In the genomic region with DNA sequence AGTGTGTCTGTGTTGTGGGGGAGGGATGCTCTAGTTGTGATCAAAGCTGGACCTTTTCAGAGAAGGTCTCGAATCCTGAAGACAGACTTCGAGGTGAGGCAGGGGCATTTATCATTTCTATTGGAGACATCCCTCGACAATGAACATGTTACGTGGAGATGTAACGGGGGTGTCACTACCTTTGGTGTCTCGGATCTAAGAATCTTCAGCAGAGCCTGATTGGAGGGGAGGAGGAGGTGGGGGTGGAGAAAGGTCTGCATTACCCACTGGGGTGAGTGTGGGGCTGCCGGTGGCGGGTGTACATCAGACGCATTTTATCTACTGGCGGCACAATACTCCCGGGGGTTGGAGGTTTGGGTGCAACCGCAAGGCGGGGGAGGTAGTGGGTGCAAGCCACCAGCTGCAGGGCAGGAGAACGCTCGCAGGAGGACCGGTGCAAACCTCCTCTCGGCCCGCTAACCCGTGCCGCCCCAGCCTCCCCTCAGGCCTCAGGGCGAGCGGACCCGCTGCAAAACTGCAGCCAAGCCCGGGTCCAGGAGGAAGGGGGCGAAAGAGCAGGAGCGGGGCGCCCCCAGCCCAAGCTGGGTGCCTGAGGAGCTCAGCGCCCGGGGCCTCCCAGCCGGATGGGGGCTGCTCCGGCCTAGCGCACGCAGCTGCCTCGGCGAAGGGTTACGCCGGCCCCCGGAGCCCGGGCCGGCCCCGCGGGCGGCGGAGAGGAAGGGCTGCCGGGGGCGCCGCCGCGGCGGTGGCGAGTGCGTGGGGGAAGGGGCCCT, we compare ENCODE assay signal across 8 cellular contexts. TPM values are rescaled to one million over a fixed set of nuclear protein-coding genes. Genes with fewer than 3 reads are reported as not detected.
DNase-seq lines count a peak whose midpoint lies in the region; ATAC-seq lines count a peak whose summit lies in the region.

No MANE protein-coding gene starts in this region.

- H3K56ac ChIP-seq in mesendoderm (ENCODE audit: low read length): peak overlapping the region; percentile 96

- no peak overlapping the region for H2AK5ac ChIP-seq in mesendoderm (ENCODE audit: low read length)

- 1% methylated on average over 52 of the region's 52 CpGs for WGBS in ectodermal cell, 2 experiments
- WGBS in mesendoderm (ENCODE audit: extremely low coverage, insufficient coverage, low lambda C conversion rate): no CpG with 5 or more reads among the region's 52 CpGs

- H3K27ac ChIP-seq in ectodermal cell (ENCODE audit: insufficient read depth, low read depth, low read length, poor library complexity, severe bottlenecking) (peak overlapping the region; percentile 78), mesendoderm (ENCODE audit: low read depth, low read length) (peak overlapping the region; percentile 99)

- H3K4me3 ChIP-seq in ectodermal cell (ENCODE audit: insufficient read depth, low read depth, low read length) (peak overlapping the region; percentile 97), mesendoderm (ENCODE audit: low read length) (peak overlapping the region; percentile 86)

- DNase-seq in NCI-H1092 treated with DMSO at 0.1 percent for 48 hours (lab: John Stamatoyannopoulos, UW): peak; percentile 46
- no peak for DNase-seq in NCI-H1092 (lab: John Stamatoyannopoulos, UW)
- DNase-seq in NCI-H2227 (lab: John Stamatoyannopoulos, UW; ENCODE audit: unreplicated experiment): peak; percentile 67
- peak; percentile 55 to 65 for DNase-seq in activated CD4-positive, alpha-beta T cell treated with anti-CD3 and anti-CD28 coated beads, Interleukin-2, amount 50 U/mL, for 48 hours
- peak; percentile 61 for DNase-seq in mesendoderm
- DNase-seq in stimulated activated CD8-positive, alpha-beta memory T cell treated with anti-CD3 and anti-CD28 coated beads, Interleukin-12 subunit alpha, Interleukin-12 subunit beta, amount 100 ng/mL, for 4 hours (ENCODE audit: low read depth): peak; percentile 72

- peak overlapping the region; percentile 70 for H3K4me2 ChIP-seq in mesendoderm (ENCODE audit: low read length)

- no peak overlapping the region for H2BK15ac ChIP-seq in mesendoderm (replicated peaks; ENCODE audit: low read depth)

- peak overlapping the region; percentile 95 for H3K9ac ChIP-seq in mesendoderm (ENCODE audit: low read length)

- H3K36me3 ChIP-seq in ectodermal cell (ENCODE audit: control insufficient read depth, insufficient read depth, low read length): no peaks in the 10 kb centered on the region
- H3K36me3 ChIP-seq in mesendoderm (ENCODE audit: control insufficient read depth, insufficient read depth, low read length): no peaks in the 10 kb centered on the region

- ATAC-seq in HG02852 (IDR thresholded peaks at IDR 0.05; ENCODE audit: unreplicated experiment): peak; percentile 29

- no peak overlapping the region for H4K5ac ChIP-seq in mesendoderm (ENCODE audit: low read length)

- H3K23ac ChIP-seq in mesendoderm (ENCODE audit: low read length): peak overlapping the region; percentile 52

- H3K9me3 ChIP-seq in ectodermal cell (ENCODE audit: control insufficient read depth, low read length): no peaks in the 10 kb centered on the region

- H3K4ac ChIP-seq in mesendoderm (ENCODE audit: low read depth, low read length): peak overlapping the region; percentile 22

- peaks cover 13% of the 10 kb centered on the region for H3K4me1 ChIP-seq in ectodermal cell (ENCODE audit: control insufficient read depth, insufficient read depth, low read length)
- no peaks in the 10 kb centered on the region for H3K4me1 ChIP-seq in mesendoderm (ENCODE audit: control insufficient read depth, low read depth, low read length)

- peaks cover 26% of the 10 kb centered on the region for H3K79me2 ChIP-seq in mesendoderm (ENCODE audit: control insufficient read depth, insufficient read depth, low read length)

- peak overlapping the region; percentile 55 for H2BK120ac ChIP-seq in mesendoderm (ENCODE audit: low read depth, low read length)

- H3K79me1 ChIP-seq in mesendoderm (ENCODE audit: low read length): peaks cover 14% of the 10 kb centered on the region

- no peaks in the 10 kb centered on the region for H3K27me3 ChIP-seq in ectodermal cell (ENCODE audit: control insufficient read depth, insufficient read depth, low read length, poor library complexity, severe bottlenecking)
- H3K27me3 ChIP-seq in mesendoderm (ENCODE audit: insufficient read depth, low read length, poor library complexity): no peaks in the 10 kb centered on the region

- peak overlapping the region; percentile 57 for H4K8ac ChIP-seq in mesendoderm (ENCODE audit: low read depth, low read length)

- H2BK5ac ChIP-seq in mesendoderm (ENCODE audit: low read length): peak overlapping the region; percentile 39

- H3K18ac ChIP-seq in mesendoderm (ENCODE audit: low read length): peak overlapping the region; percentile 96

RNA-seq across cellular contexts. Expression of gene ZNF652, which starts 0.7 kb away (rescaled TPM):
- polyA plus RNA-seq in ectodermal cell (2013, experiment 1 of 4): 25.5 TPM
- 28.8 TPM for polyA plus RNA-seq in ectodermal cell (2013, experiment 2 of 4)
- 17.6 TPM for polyA plus RNA-seq in ectodermal cell (2013, experiment 3 of 4)
- polyA plus RNA-seq in ectodermal cell (2013, experiment 4 of 4): 20.9 TPM
- polyA plus RNA-seq in mesendoderm (2013, experiment 1 of 2): 13.3 TPM
- 12.8 TPM for polyA plus RNA-seq in mesendoderm (2013, experiment 2 of 2)

RNA-seq across cellular contexts. Expression of gene PHB1, which starts 53.4 kb away (rescaled TPM):
- 199 TPM for polyA plus RNA-seq in ectodermal cell (2013, experiment 1 of 4)
- polyA plus RNA-seq in ectodermal cell (2013, experiment 2 of 4): 190 TPM
- polyA plus RNA-seq in ectodermal cell (2013, experiment 3 of 4): 111 TPM
- 127 TPM for polyA plus RNA-seq in ectodermal cell (2013, experiment 4 of 4)
- 209 TPM for polyA plus RNA-seq in mesendoderm (2013, experiment 1 of 2)
- 211 TPM for polyA plus RNA-seq in mesendoderm (2013, experiment 2 of 2)
